Comparison of ENCODE assay signal across 18 cellular contexts in the genomic region with DNA sequence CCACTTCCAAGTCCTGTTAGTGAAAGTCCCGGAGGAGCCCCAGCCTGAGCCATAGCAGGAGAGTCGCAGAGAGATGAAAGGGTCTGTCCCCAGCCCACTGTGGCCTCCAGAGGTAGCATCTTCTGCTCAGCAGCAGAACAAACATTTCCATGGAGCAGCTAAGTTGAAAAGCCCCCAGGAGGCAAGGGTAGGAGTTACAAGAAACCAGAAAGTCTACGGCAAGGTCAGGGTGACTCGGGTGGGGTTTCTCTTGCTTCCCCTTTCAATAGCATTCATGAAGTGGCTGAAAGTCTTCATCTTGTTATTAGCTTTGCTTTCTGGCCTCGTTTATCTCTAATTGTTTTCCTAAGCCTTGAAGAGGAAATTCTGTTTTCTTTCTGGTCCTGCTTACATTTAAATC.
A peak's percentile ranks its signal among the peaks of the same experiment; 100 is the strongest.
DNase-seq lines count a peak whose midpoint lies in the region; ATAC-seq and TF ChIP-seq lines count a peak whose summit lies in the region.
"Had no signal": no experiment of that assay in that cellular context is flagged by ENCODE, and none has a peak within 500 bp of the region (broad histone marks: within the 10 kb centered on the region; RNA-seq: fewer than 3 reads in every experiment).

No MANE protein-coding gene starts in this region.

- peaks cover 0 to 2% (median 0%) of the 10 kb centered on the region in 7 donors for H3K9me3 Mint-ChIP-seq in naive B cell

- H3K27ac Mint-ChIP-seq in naive B cell, result peak overlapping the region in 3 of 6 donors; percentile 26 to 58 (median 51)
- H3K27ac Mint-ChIP-seq: CD4-positive, alpha-beta memory T cell had no signal

- no TSS peak for BruUV-seq in PC-9 (replicated peaks; lab: Mats Ljungman, UMichigan)

- POLR2A ChIA-PET in PC-9 (lab: Charles Lee; ENCODE audit: unreplicated experiment), result no interaction called here

- peaks cover 6 to 13% (median 9%) of the 10 kb centered on the region in 3 donors for H3K4me1 Mint-ChIP-seq in naive B cell
- H3K4me1 Mint-ChIP-seq: CD4-positive, alpha-beta memory T cell had no signal

- no peaks in the 10 kb centered on the region for H3K36me3 Mint-ChIP-seq in naive B cell
- H3K36me3 Mint-ChIP-seq: CD4-positive, alpha-beta memory T cell had no signal

- H3K9ac ChIP-seq in BLaER1, result no peak overlapping the region

- H3K4me3 ChIP-seq in BLaER1 (no peak overlapping the region), DOHH2 (ENCODE audit: low read length) (peak overlapping the region; percentile 27), PC-9 (no peak overlapping the region)
- H3K4me3 ChIP-seq: MG63 had no signal

- H3K4me2 ChIP-seq in BLaER1 (peak overlapping the region; percentile 1; the same call in 1 of the 2 replicates), DOHH2 (ENCODE audit: low read length) (peak overlapping the region; percentile 53), PC-9 (no peak overlapping the region)

- H3K27me3 ChIP-seq in BLaER1 (no peaks in the 10 kb centered on the region), DOHH2 (ENCODE audit: control insufficient read depth, low read length) (no peaks in the 10 kb centered on the region), PC-9 (ENCODE audit: insufficient read depth, low read depth) (no peaks in the 10 kb centered on the region)
- H3K27me3 ChIP-seq: MG63 had no signal

- CTCF ChIA-PET in PC-9 (lab: Charles Lee), result no interaction called here

- H3F3A ChIP-seq in DOHH2 (ENCODE audit: control insufficient read depth, insufficient read depth) (no peaks in the 10 kb centered on the region), PC-9 (ENCODE audit: insufficient read depth, low read depth) (peaks cover 42% of the 10 kb centered on the region)

- ATAC-seq in naive B cell (ENCODE audit: low read depth in 2 of 2) (peak; percentile 43 to 52), HG02610 (IDR thresholded peaks at IDR 0.05; ENCODE audit: unreplicated experiment) (no peak), HG02571 (IDR thresholded peaks at IDR 0.05; ENCODE audit: unreplicated experiment) (no peak), GM19455 (IDR thresholded peaks at IDR 0.05; ENCODE audit: unreplicated experiment) (no peak)
- ATAC-seq: SK-N-SH treated with all-trans-retinoic acid at 6 μM for 48 hours had no signal

- no peak for DNase-seq in PC-9
- peak; percentile 6 for DNase-seq in naive B cell
- no peak for DNase-seq in DMS53 (lab: John Stamatoyannopoulos, UW)
- DNase-seq: CD4-positive, alpha-beta memory T cell; GF-D8; MG63; NCI-H1417; NCI-H1930; NCI-H446 treated with DMSO at 0.1 percent for 48 hours; NCI-H774; Right ventricle myocardium superior; T-helper 1 cell had no signal

- peak; percentile 29 for TF ChIP-seq CTCF in DOHH2 (IDR thresholded peaks at IDR 0.05; ENCODE audit: low read depth, low read length, poor library complexity, severe bottlenecking)
- TF ChIP-seq CTCF in PC-9 (conservative IDR thresholded peaks at IDR 0.05), result 0 out of 2 replicates have a peak, but pooled peaks have one; percentile 4

- H3K36me3 ChIP-seq in BLaER1 (no peaks in the 10 kb centered on the region), DOHH2 (ENCODE audit: control insufficient read depth, low read length) (no peaks in the 10 kb centered on the region), PC-9 (ENCODE audit: low read depth) (no peaks in the 10 kb centered on the region)
- H3K36me3 ChIP-seq: MG63 had no signal

- no peak overlapping the region for H3K27ac ChIP-seq in BLaER1
- H3K27ac ChIP-seq in DOHH2 (ENCODE audit: low read depth, low read length), result peak overlapping the region; percentile 58
- H3K27ac ChIP-seq in PC-9, result no peak overlapping the region

- H2AFZ ChIP-seq in PC-9, result no peak overlapping the region

- H3K27me3 Mint-ChIP-seq in naive B cell, result peaks cover 18 to 46% (median 45%) of the 10 kb centered on the region in 3 donors

- H3K79me2 ChIP-seq in DOHH2 (ENCODE audit: control insufficient read depth, low read length), result no peaks in the 10 kb centered on the region
- no peaks in the 10 kb centered on the region for H3K79me2 ChIP-seq in PC-9 (ENCODE audit: low read depth)

- intact Hi-C loops in PC-9 (cut with micrococcal nuclease; ENCODE audit: unreplicated experiment), result no loop called here

- H3K9me3 ChIP-seq in BLaER1, result no peaks in the 10 kb centered on the region
- H3K9me3 ChIP-seq in DOHH2 (ENCODE audit: control insufficient read depth, insufficient read depth, low read length), result no peaks in the 10 kb centered on the region
- no peaks in the 10 kb centered on the region for H3K9me3 ChIP-seq in PC-9 (ENCODE audit: insufficient read depth, low read depth)
- H3K9me3 ChIP-seq: MG63 had no signal

- peak overlapping the region in 1 of 8 donors; percentile 7 for H3K4me3 Mint-ChIP-seq in naive B cell
- H3K4me3 Mint-ChIP-seq: CD4-positive, alpha-beta memory T cell had no signal

- H3K4me1 ChIP-seq in BLaER1, result peaks cover 9% of the 10 kb centered on the region; the same call in 1 of the 2 replicates
- peaks cover 28% of the 10 kb centered on the region for H3K4me1 ChIP-seq in DOHH2 (ENCODE audit: control insufficient read depth, low read length)
- peaks cover 77% of the 10 kb centered on the region for H3K4me1 ChIP-seq in PC-9 (replicated peaks; ENCODE audit: insufficient read depth)

- H3K9me2 ChIP-seq in DOHH2 (replicated peaks; ENCODE audit: control insufficient read depth, low read length) (no peaks in the 10 kb centered on the region), PC-9 (ENCODE audit: insufficient read depth) (no peaks in the 10 kb centered on the region; the same call in 1 of the 2 replicates)

- H4K20me1 ChIP-seq in BLaER1 (no peaks in the 10 kb centered on the region), DOHH2 (ENCODE audit: control insufficient read depth, insufficient read depth, low read depth, low read length) (no peaks in the 10 kb centered on the region), PC-9 (ENCODE audit: insufficient read depth) (no peaks in the 10 kb centered on the region)

Comparison
In these comparisons a context has a peak if more than half of its experiments do, and no peak if none do; other contexts are left out.
1. ATAC-seq: peak in naive B cell (2 of 2); none in HG02610 (single experiment), HG02571 (single experiment) and GM19455 (single experiment).